9 cellular contexts compared by ENCODE assay signal in genomic region chr6:8180327-8181161, GRCh38.
A peak's percentile ranks its signal among the peaks of the same experiment; 100 is the strongest.
DNase-seq lines count a peak whose midpoint lies in the region; ATAC-seq and TF ChIP-seq lines count a peak whose summit lies in the region.
"Had no signal": no experiment of that assay in that cellular context is flagged by ENCODE, and none has a peak within 500 bp of the region (broad histone marks: within the 10 kb centered on the region; RNA-seq: fewer than 3 reads in every experiment).

No MANE protein-coding gene starts in this region.

- no peak for TF ChIP-seq POLR2A in NB4 (IDR thresholded peaks at IDR 0.05; ENCODE audit: extremely low read depth, insufficient read length)

- H3K4me1 ChIP-seq in MM.1S (ENCODE audit: low read length), result no peaks in the 10 kb centered on the region

- H3K4me3 ChIP-seq in NB4 (ENCODE audit: low read depth, low read length) (no peak overlapping the region), coronary artery (peak overlapping the region; percentile 10), MM.1S (ENCODE audit: low read length) (no peak overlapping the region)

- no peaks in the 10 kb centered on the region for H4K20me1 ChIP-seq in MM.1S (ENCODE audit: insufficient read depth, low read length)

- in situ Hi-C loops in Caki2 (cut with HindIII; ENCODE audit: low pct_unique_long_range_greater_than_20kb, low sequenced_read_pairs), result no loop called here

- peak overlapping the region in 1 of 2 donors; percentile 74 for H3K27ac ChIP-seq in coronary artery
- H3K27ac ChIP-seq in MM.1S (ENCODE audit: low read length), result no peak overlapping the region

- H3K27me3 Mint-ChIP-seq in nephron (ENCODE audit: low read depth), result peaks cover 5% of the 10 kb centered on the region

- no peaks in the 10 kb centered on the region for H3K27me3 ChIP-seq in MM.1S (replicated peaks; ENCODE audit: insufficient read depth, low read length)

- no peaks in the 10 kb centered on the region for H3K79me2 ChIP-seq in MM.1S (ENCODE audit: low read length)

- H3K9me2 ChIP-seq in MM.1S (replicated peaks; ENCODE audit: insufficient read depth, low read length), result no peaks in the 10 kb centered on the region

- H3K36me3 ChIP-seq in MM.1S (replicated peaks; ENCODE audit: insufficient read depth, low read length), result no peaks in the 10 kb centered on the region

- no peaks in the 10 kb centered on the region for H3K9me3 ChIP-seq in MM.1S (replicated peaks; ENCODE audit: insufficient read depth, low read length)

- TF ChIP-seq CTCF in NB4 (IDR thresholded peaks at IDR 0.05; ENCODE audit: low read depth, low read length), result no peak
- TF ChIP-seq CTCF in coronary artery (IDR thresholded peaks at IDR 0.05), result no peak
- no peak for TF ChIP-seq CTCF in nephron (IDR thresholded peaks at IDR 0.05; ENCODE audit: unreplicated experiment in 3 of 3)
- TF ChIP-seq CTCF in MM.1S (IDR thresholded peaks at IDR 0.05; ENCODE audit: low read length), result no peak

- ATAC-seq in HG02870 (IDR thresholded peaks at IDR 0.05; ENCODE audit: unreplicated experiment), result no peak
- ATAC-seq in GM21526 (IDR thresholded peaks at IDR 0.05; ENCODE audit: low FRiP score, unreplicated experiment), result no peak

- peak overlapping the region in 2 of 3 experiments; percentile 4 to 52 for H3K4me3 Mint-ChIP-seq in nephron

- H3K9me3 Mint-ChIP-seq in nephron, result no peaks in the 10 kb centered on the region

- H3K27ac Mint-ChIP-seq in nephron, result peak overlapping the region; percentile 79 to 97 (median 88)

- H3K9ac ChIP-seq in MM.1S (ENCODE audit: low read length), result no peak overlapping the region

- DNase-seq in Caki2 (ENCODE audit: low read depth), result peak; percentile 98
- DNase-seq in NB4 (ENCODE audit: low read depth), result peak; percentile 8
- no peak for DNase-seq in coronary artery (ENCODE audit: low spot score)
- no peak for DNase-seq in MM.1S
- no peak for DNase-seq in activated CD4-positive, alpha-beta T cell treated with anti-CD3 and anti-CD28 coated beads for 1 hour
- DNase-seq: NCI-H82 had no signal

- H3K4me2 ChIP-seq in MM.1S (ENCODE audit: low read depth, low read length), result no peak overlapping the region

- H3F3A ChIP-seq in MM.1S (ENCODE audit: insufficient read depth, low read length), result no peaks in the 10 kb centered on the region

- H3K4me1 Mint-ChIP-seq in nephron, result peaks cover 35% of the 10 kb centered on the region

- H3K36me3 Mint-ChIP-seq in nephron (ENCODE audit: low read depth), result no peaks in the 10 kb centered on the region

- no peak overlapping the region for H2AFZ ChIP-seq in MM.1S (ENCODE audit: low read length)

Comparison
In these comparisons a context has a peak if more than half of its experiments do, and no peak if none do; other contexts are left out.
1. DNase-seq: peak in Caki2 (single experiment) and NB4 (single experiment); none in coronary artery (single experiment), MM.1S (single experiment) and activated CD4-positive, alpha-beta T cell treated with anti-CD3 and anti-CD28 coated beads for 1 hour (single experiment).